8 cellular contexts compared by ENCODE assay signal in genomic region chr2:230589497-230590015, GRCh38.
DNase-seq lines count a peak whose midpoint lies in the region; ATAC-seq, FAIRE-seq and TF ChIP-seq lines count a peak whose summit lies in the region.

No MANE protein-coding gene starts in this region.

- no peaks in the 10 kb centered on the region for H3F3A ChIP-seq in OCI-LY1 (ENCODE audit: insufficient read depth, low read length)

- H3K27me3 ChIP-seq in OCI-LY1 (ENCODE audit: insufficient read depth, low read length) (no peaks in the 10 kb centered on the region), small intestine (ENCODE audit: control insufficient read depth in 2 of 2, insufficient read depth in 2 of 2, low read length in 2 of 2) (peaks cover 0 to 2% of the 10 kb centered on the region in 2 donors)

- no peak overlapping the region for H3K9ac ChIP-seq in OCI-LY1 (ENCODE audit: low read length)

- H3K27ac Mint-ChIP-seq in stimulated activated naive CD8-positive, alpha-beta T cell treated with anti-CD3 and anti-CD28 coated beads, Interleukin-15, Interleukin-2, amounts not matched to agents 100 ng/mL and 50 ng/mL, for 24 hours = peak overlapping the region; percentile 88

- H3K4me1 ChIP-seq in OCI-LY1 (ENCODE audit: insufficient read depth, low read length, severe bottlenecking) = peaks cover 34% of the 10 kb centered on the region
- H3K4me1 ChIP-seq in small intestine (ENCODE audit: control insufficient read depth in 2 of 2, insufficient read depth in 1 of 2, low read depth in 1 of 2, low read length in 1 of 2) = no peaks in the 10 kb centered on the region

- H3K27me3 Mint-ChIP-seq in activated T-cell treated with anti-CD3 and anti-CD28 coated beads, Interleukin-2, amount 50 U/mL, for 4 hours (ENCODE audit: low read depth) = no peaks in the 10 kb centered on the region
- H3K27me3 Mint-ChIP-seq in stimulated activated naive CD8-positive, alpha-beta T cell treated with anti-CD3 and anti-CD28 coated beads, Interleukin-15, Interleukin-2, amounts not matched to agents 100 ng/mL and 50 ng/mL, for 24 hours = no peaks in the 10 kb centered on the region

- H3K9me3 ChIP-seq in OCI-LY1 (ENCODE audit: low read length) (no peaks in the 10 kb centered on the region), small intestine (ENCODE audit: control insufficient read depth, low read depth) (no peaks in the 10 kb centered on the region)

- ATAC-seq in activated T-cell treated with anti-CD3 and anti-CD28 coated beads, Interleukin-2, amount 50 U/mL, for 4 hours = peak; percentile 84 to 85
- ATAC-seq in HG02852 (IDR thresholded peaks at IDR 0.05; ENCODE audit: unreplicated experiment) = peak; percentile 90

- H3K79me2 ChIP-seq in OCI-LY1 (ENCODE audit: insufficient read depth, low read length) = no peaks in the 10 kb centered on the region

- 0 out of 2 replicates have a peak overlapping the region, but pooled peaks have one; percentile 30 for H2AFZ ChIP-seq in OCI-LY1 (ENCODE audit: low read length)

- H4K20me1 ChIP-seq in OCI-LY1 (ENCODE audit: insufficient read depth, low read length) = no peaks in the 10 kb centered on the region

- DNase-seq in activated T-cell treated with anti-CD3 and anti-CD28 coated beads, Interleukin-2, amount 50 U/mL, for 4 hours = no peak
- DNase-seq in activated T-cell treated with anti-CD3 and anti-CD28 coated beads, Interleukin-2, amount 50 U/mL, for 1 hour = no peak
- no peak for DNase-seq in small intestine
- DNase-seq in COLO668 (lab: John Stamatoyannopoulos, UW; ENCODE audit: unreplicated experiment) = no peak
- DNase-seq in SW480 (ENCODE audit: low spot score) = no peak

- H3K27ac ChIP-seq in OCI-LY1 (ENCODE audit: low read depth, low read length, poor library complexity, severe bottlenecking) (peak overlapping the region; percentile 67), small intestine (ENCODE audit: low read depth in 1 of 2, low read length in 1 of 2) (peak overlapping the region in 1 of 2 donors; percentile 39)

- peak overlapping the region; percentile 24; the same call in 1 of the 2 replicates for H3K4me2 ChIP-seq in OCI-LY1 (ENCODE audit: low read length)

- peaks cover 5% of the 10 kb centered on the region for H3K9me3 Mint-ChIP-seq in activated T-cell treated with anti-CD3 and anti-CD28 coated beads, Interleukin-2, amount 50 U/mL, for 4 hours
- H3K9me3 Mint-ChIP-seq in stimulated activated naive CD8-positive, alpha-beta T cell treated with anti-CD3 and anti-CD28 coated beads, Interleukin-15, Interleukin-2, amounts not matched to agents 100 ng/mL and 50 ng/mL, for 24 hours = peaks cover 14% of the 10 kb centered on the region

- 55 to 83% (median 76%) methylated on average over 3 of the region's 3 CpGs for WGBS in small intestine, 3 donors

- FAIRE-seq in small intestine (lab: Jason Lieb, UNC) = no peak

- H3K4me3 ChIP-seq in OCI-LY1 (ENCODE audit: low read depth, low read length, poor library complexity, severe bottlenecking) (no peak overlapping the region), small intestine (ENCODE audit: low read depth in 1 of 2, low read length in 2 of 2) (no peak overlapping the region)

- no peaks in the 10 kb centered on the region for H3K36me3 Mint-ChIP-seq in activated T-cell treated with anti-CD3 and anti-CD28 coated beads, Interleukin-2, amount 50 U/mL, for 4 hours (ENCODE audit: insufficient read depth)
- peaks cover 6% of the 10 kb centered on the region for H3K36me3 Mint-ChIP-seq in stimulated activated naive CD8-positive, alpha-beta T cell treated with anti-CD3 and anti-CD28 coated beads, Interleukin-15, Interleukin-2, amounts not matched to agents 100 ng/mL and 50 ng/mL, for 24 hours (ENCODE audit: low read depth)

- H3K36me3 ChIP-seq in OCI-LY1 (ENCODE audit: insufficient read depth, low read length) = no peaks in the 10 kb centered on the region
- H3K36me3 ChIP-seq in small intestine (ENCODE audit: control insufficient read depth in 2 of 2, insufficient read depth in 2 of 2, low read length in 2 of 2) = no peaks in the 10 kb centered on the region

- no peaks in the 10 kb centered on the region for H3K9me2 ChIP-seq in OCI-LY1 (ENCODE audit: low read depth, low read length)

- H3K4me3 Mint-ChIP-seq in activated T-cell treated with anti-CD3 and anti-CD28 coated beads, Interleukin-2, amount 50 U/mL, for 4 hours = no peak overlapping the region
- no peak overlapping the region for H3K4me3 Mint-ChIP-seq in stimulated activated naive CD8-positive, alpha-beta T cell treated with anti-CD3 and anti-CD28 coated beads, Interleukin-15, Interleukin-2, amounts not matched to agents 100 ng/mL and 50 ng/mL, for 24 hours

- TF ChIP-seq CTCF in OCI-LY1 (IDR thresholded peaks at IDR 0.05; ENCODE audit: low read length) = no peak

- peaks cover 51% of the 10 kb centered on the region for H3K4me1 Mint-ChIP-seq in activated T-cell treated with anti-CD3 and anti-CD28 coated beads, Interleukin-2, amount 50 U/mL, for 4 hours (ENCODE audit: low read depth)
- H3K4me1 Mint-ChIP-seq in stimulated activated naive CD8-positive, alpha-beta T cell treated with anti-CD3 and anti-CD28 coated beads, Interleukin-15, Interleukin-2, amounts not matched to agents 100 ng/mL and 50 ng/mL, for 24 hours (ENCODE audit: low read depth) = peaks cover 65% of the 10 kb centered on the region
